ENCODE assay signal across 14 cellular contexts in genomic region chr15:67103869-67104268, GRCh38. TPM values are rescaled to one million over a fixed set of nuclear protein-coding genes. Genes with fewer than 3 reads are reported as not detected.
A peak's percentile ranks its signal among the peaks of the same experiment; 100 is the strongest.
DNase-seq lines count a peak whose midpoint lies in the region; ATAC-seq and TF ChIP-seq lines count a peak whose summit lies in the region.
"Had no signal": no experiment of that assay in that cellular context is flagged by ENCODE, and none has a peak within 500 bp of the region (broad histone marks: within the 10 kb centered on the region; RNA-seq: fewer than 3 reads in every experiment).

No MANE protein-coding gene starts in this region.

- peak overlapping the region in 5 of 7 donors; percentile 31 to 83 (median 51) for H3K27ac Mint-ChIP-seq in CD14-positive monocyte
- peak overlapping the region; percentile 83 for H3K27ac Mint-ChIP-seq in activated T-helper 1 cell treated with anti-CD3 and anti-CD28 coated beads, Interleukin-12 subunit alpha, Interleukin-12 subunit beta, Interleukin-2, Interleukin-4 antibody, amounts not matched to agents 30 ng/mL and 10 ng/mL and 1 ng/mL, durations not matched to agents 14 hours and 24 hours and 36 hours
- H3K27ac Mint-ChIP-seq in naive thymus-derived CD8-positive, alpha-beta T cell: peak overlapping the region in 6 of 10 donors; percentile 55 to 79 (median 74)
- H3K27ac Mint-ChIP-seq: nephron progenitor cell had no signal

- H3K9me3 Mint-ChIP-seq in CD14-positive monocyte: no peaks in the 10 kb centered on the region
- no peaks in the 10 kb centered on the region for H3K9me3 Mint-ChIP-seq in activated T-helper 1 cell treated with anti-CD3 and anti-CD28 coated beads, Interleukin-12 subunit alpha, Interleukin-12 subunit beta, Interleukin-2, Interleukin-4 antibody, amounts not matched to agents 30 ng/mL and 10 ng/mL and 1 ng/mL, durations not matched to agents 14 hours and 24 hours and 36 hours
- no peaks in the 10 kb centered on the region for H3K9me3 Mint-ChIP-seq in naive thymus-derived CD8-positive, alpha-beta T cell
- H3K9me3 Mint-ChIP-seq: nephron progenitor cell; stimulated activated naive CD8-positive, alpha-beta T cell treated with anti-CD3 and anti-CD28 coated beads, Interleukin-15, amount 100 ng/mL, for 72 hours; WTC11 had no signal

- peak overlapping the region; percentile 21 for H3K4me3 ChIP-seq in Jurkat, Clone E6-1 (ENCODE audit: low read length)

- ATAC-seq in naive thymus-derived CD8-positive, alpha-beta T cell: peak; percentile 43 to 64
- ATAC-seq in HG02642 (IDR thresholded peaks at IDR 0.05; ENCODE audit: poor library complexity, unreplicated experiment) (no peak), GM18868 (IDR thresholded peaks at IDR 0.05; ENCODE audit: unreplicated experiment) (no peak)
- ATAC-seq: stimulated activated naive CD8-positive, alpha-beta T cell treated with anti-CD3 and anti-CD28 coated beads, Interleukin-15, amount 100 ng/mL, for 72 hours; WTC11 had no signal

- POLR2A ChIA-PET in naive thymus-derived CD8-positive, alpha-beta T cell (lab: Charles Lee): interaction anchor here (0.8 to 2.1 kb wide), 8 partner anchors 18 to 38 kb away, joined by 3 to 8 read pairs (median 4); partner anchors contain the start of gene SMAD3

- peaks cover 11% of the 10 kb centered on the region for H3K4me1 Mint-ChIP-seq in CD14-positive monocyte
- H3K4me1 Mint-ChIP-seq in activated T-helper 1 cell treated with anti-CD3 and anti-CD28 coated beads, Interleukin-12 subunit alpha, Interleukin-12 subunit beta, Interleukin-2, Interleukin-4 antibody, amounts not matched to agents 30 ng/mL and 10 ng/mL and 1 ng/mL, durations not matched to agents 14 hours and 24 hours and 36 hours (ENCODE audit: low read depth): peaks cover 50% of the 10 kb centered on the region
- peaks cover 20 to 33% (median 24%) of the 10 kb centered on the region in 4 donors for H3K4me1 Mint-ChIP-seq in naive thymus-derived CD8-positive, alpha-beta T cell

- peaks cover 3% of the 10 kb centered on the region in 3 donors for H3K27me3 Mint-ChIP-seq in CD14-positive monocyte (ENCODE audit: low read depth in 3 of 3)
- H3K27me3 Mint-ChIP-seq in activated T-helper 1 cell treated with anti-CD3 and anti-CD28 coated beads, Interleukin-12 subunit alpha, Interleukin-12 subunit beta, Interleukin-2, Interleukin-4 antibody, amounts not matched to agents 30 ng/mL and 10 ng/mL and 1 ng/mL, durations not matched to agents 14 hours and 24 hours and 36 hours (ENCODE audit: insufficient read depth): no peaks in the 10 kb centered on the region
- no peaks in the 10 kb centered on the region for H3K27me3 Mint-ChIP-seq in naive thymus-derived CD8-positive, alpha-beta T cell
- H3K27me3 Mint-ChIP-seq: stimulated activated naive CD8-positive, alpha-beta T cell treated with anti-CD3 and anti-CD28 coated beads, Interleukin-15, amount 100 ng/mL, for 72 hours had no signal

- DNase-seq in CD14-positive monocyte (ENCODE audit: low spot score) (no peak), OCI-M1 (lab: John Stamatoyannopoulos, UW) (no peak), posterior vena cava (ENCODE audit: low spot score) (no peak)
- DNase-seq in Jurkat, Clone E6-1 (ENCODE audit: low read depth, low spot score): peak; percentile 75
- DNase-seq in activated T-helper 1 cell treated with anti-CD3 and anti-CD28 coated beads, Interleukin-12 subunit alpha, Interleukin-12 subunit beta, Interleukin-2, Interleukin-4 antibody, amounts not matched to agents 30 ng/mL and 10 ng/mL and 1 ng/mL, durations not matched to agents 14 hours and 24 hours and 36 hours (ENCODE audit: low spot score): no peak
- peak in 5 of 10 donors; percentile 19 to 32 (median 24) for DNase-seq in naive thymus-derived CD8-positive, alpha-beta T cell
- DNase-seq: amniotic stem cell; DMS79; NCI-H2029; nephron progenitor cell; stimulated activated naive CD8-positive, alpha-beta T cell treated with anti-CD3 and anti-CD28 coated beads, Interleukin-15, amount 100 ng/mL, for 72 hours had no signal

- TF ChIP-seq CTCF in CD14-positive monocyte (IDR thresholded peaks at IDR 0.05): no peak

- intact Hi-C loops in CD14-positive monocyte (cut with micrococcal nuclease) (loop anchor here in 1 of 2 donors (5.0 kb wide), 1 partner anchor 37 kb away; the partner anchor contains the start of gene SMAD3), posterior vena cava (cut with DNase I) (loop anchor here in 1 of 2 donors (5.0 kb wide), 1 partner anchor 148 kb away; the partner anchor contains the start of genes AAGAB and IQCH)
- intact Hi-C loops in activated T-helper 1 cell treated with anti-CD3 and anti-CD28 coated beads, Interleukin-12 subunit alpha, Interleukin-12 subunit beta, Interleukin-2, Interleukin-4 antibody, amounts not matched to agents 30 ng/mL and 10 ng/mL and 1 ng/mL, durations not matched to agents 14 hours and 24 hours and 36 hours (cut with micrococcal nuclease): loop anchor here (2.0 kb wide), 1 partner anchor 71 kb away; no protein-coding TSS in a partner anchor

- H3K36me3 Mint-ChIP-seq in CD14-positive monocyte: peaks cover 35 to 55% of the 10 kb centered on the region in 2 donors
- H3K36me3 Mint-ChIP-seq in activated T-helper 1 cell treated with anti-CD3 and anti-CD28 coated beads, Interleukin-12 subunit alpha, Interleukin-12 subunit beta, Interleukin-2, Interleukin-4 antibody, amounts not matched to agents 30 ng/mL and 10 ng/mL and 1 ng/mL, durations not matched to agents 14 hours and 24 hours and 36 hours (ENCODE audit: low read depth): peaks cover 48% of the 10 kb centered on the region
- peaks cover 0 to 4% (median 0%) of the 10 kb centered on the region in 3 donors for H3K36me3 Mint-ChIP-seq in naive thymus-derived CD8-positive, alpha-beta T cell
- H3K36me3 Mint-ChIP-seq: WTC11 had no signal

- peak overlapping the region; percentile 43 to 46 for H3K4me3 Mint-ChIP-seq in CD14-positive monocyte
- no peak overlapping the region for H3K4me3 Mint-ChIP-seq in activated T-helper 1 cell treated with anti-CD3 and anti-CD28 coated beads, Interleukin-12 subunit alpha, Interleukin-12 subunit beta, Interleukin-2, Interleukin-4 antibody, amounts not matched to agents 30 ng/mL and 10 ng/mL and 1 ng/mL, durations not matched to agents 14 hours and 24 hours and 36 hours
- H3K4me3 Mint-ChIP-seq in naive thymus-derived CD8-positive, alpha-beta T cell: peak overlapping the region in 6 of 10 donors; percentile 23 to 81 (median 75)
- H3K4me3 Mint-ChIP-seq: nephron progenitor cell, WTC11 had no signal

RNA-seq across cellular contexts. Expression of gene SMAD3, which starts 38.5 kb away (rescaled TPM):
- polyA plus RNA-seq in CD14-positive monocyte: 1 to 10 TPM; 4.4 to 5.4 TPM
- 9.0 TPM for polyA plus RNA-seq in Jurkat, Clone E6-1 (2012; ENCODE audit: insufficient read depth, insufficient read length)
- 80.2 and 80.4 TPM in 2 replicates for total RNA-seq in activated T-helper 1 cell treated with anti-CD3 and anti-CD28 coated beads, Interleukin-12 subunit alpha, Interleukin-12 subunit beta, Interleukin-2, Interleukin-4 antibody, amounts not matched to agents 30 ng/mL and 10 ng/mL and 1 ng/mL, durations not matched to agents 14 hours and 24 hours and 36 hours
- total RNA-seq in naive thymus-derived CD8-positive, alpha-beta T cell: 10 to 100 TPM; 53.1 to 55.4 TPM
- polyA plus RNA-seq in naive thymus-derived CD8-positive, alpha-beta T cell: 1 to 10 TPM in 2 of 3 donors, under 1 TPM in 1; 0.57 to 4.2 (median 1.7) TPM
- 10 to 100 TPM; 56.3 to 62.7 TPM for total RNA-seq in posterior vena cava

Comparison
In these comparisons a context has a peak if more than half of its experiments do, and no peak if none do; other contexts are left out.
1. ATAC-seq: peak in naive thymus-derived CD8-positive, alpha-beta T cell (2 of 2); none in HG02642 (single experiment) and GM18868 (single experiment).
2. Peak in every context shown above with its lines, with median percentiles within 50 percentile points of each other: H3K27ac Mint-ChIP-seq.